1 cellular context compared by ENCODE assay signal in genomic region chr5:140109818-140110733, GRCh38.
TF ChIP-seq lines count a peak whose summit lies in the region.

No MANE protein-coding gene starts in this region.

TF ChIP-seq in K562, 482 proteins besides CTCF, POLR2A, EP300 and RAD21:
- TF ChIP-seq POLR2H (tag; IDR thresholded peaks at IDR 0.05; ENCODE audit: low read depth) (0 out of 2 replicates have a peak, but pooled peaks have one; percentile 34), ZNF316 (IDR thresholded peaks at IDR 0.05) (peak; percentile 26; the same call in 1 of the 2 replicates), MCM5 (IDR thresholded peaks at IDR 0.05; ENCODE audit: low read depth) (no peak), TAF1 (IDR thresholded peaks at IDR 0.05; ENCODE audit: control insufficient read depth, extremely low read depth, insufficient read depth, low read length, severe bottlenecking) (no peak), CBX8 (IDR thresholded peaks at IDR 0.05; ENCODE audit: borderline replicate concordance, extremely low read depth, low read depth, low read length, poor library complexity, severe bottlenecking) (peak; percentile 81), CBX2 (IDR thresholded peaks at IDR 0.05; ENCODE audit: insufficient read depth, low read length, poor library complexity, severe bottlenecking) (peak; percentile 91)
